9 cellular contexts compared by ENCODE assay signal in the genomic region with DNA sequence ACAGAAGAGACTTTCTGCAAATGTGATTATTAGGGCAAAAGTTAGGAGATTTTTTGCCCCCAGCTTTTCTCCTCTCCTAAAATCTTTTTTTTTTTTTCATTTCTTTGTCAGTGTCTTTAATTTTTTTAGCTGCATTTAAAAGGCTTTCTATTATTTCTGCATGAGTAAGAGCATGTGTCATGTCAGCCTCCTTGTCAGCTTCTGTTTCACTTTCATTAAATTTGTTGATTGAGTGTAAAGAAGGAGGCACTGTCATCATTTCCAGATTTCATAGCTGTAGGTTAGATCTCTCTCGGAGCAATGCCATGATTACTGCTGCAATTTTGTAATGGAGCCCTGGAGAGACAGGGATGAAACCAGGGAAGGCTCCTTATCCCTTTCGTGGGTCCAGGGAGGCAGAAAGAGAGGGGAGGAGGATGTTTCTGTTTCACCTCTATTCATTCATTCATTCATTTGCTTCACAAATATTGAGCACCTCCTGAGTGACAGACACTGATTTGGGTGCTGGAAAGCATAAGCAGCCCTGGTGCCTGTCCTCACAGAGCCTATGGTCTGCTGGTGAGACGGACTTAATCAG. TPM values are rescaled to one million over a fixed set of nuclear protein-coding genes. Genes with fewer than 3 reads are reported as not detected.
DNase-seq lines count a peak whose midpoint lies in the region; ATAC-seq, FAIRE-seq and TF ChIP-seq lines count a peak whose summit lies in the region.
"Had no signal": no experiment of that assay in that cellular context is flagged by ENCODE, and none has a peak within 500 bp of the region (broad histone marks: within the 10 kb centered on the region; RNA-seq: fewer than 3 reads in every experiment).

No MANE protein-coding gene starts in this region.

- H3K4me3 Mint-ChIP-seq in endodermal cell: no peak overlapping the region
- H3K4me3 Mint-ChIP-seq: nephron had no signal

- H3K27ac Mint-ChIP-seq in endodermal cell: no peak overlapping the region
- H3K27ac Mint-ChIP-seq: nephron had no signal

- peak overlapping the region; percentile 22; the same call in 1 of the 2 replicates for H3K9ac ChIP-seq in KMS-11
- H3K9ac ChIP-seq in endodermal cell (ENCODE audit: extremely low read depth, low read length, poor library complexity, severe bottlenecking): no peak overlapping the region
- H3K9ac ChIP-seq in kidney (ENCODE audit: low read length in 2 of 2): no peak overlapping the region

- H3K4me1 ChIP-seq in KMS-11 (ENCODE audit: low read depth, poor library complexity, severe bottlenecking) (peaks cover 11% of the 10 kb centered on the region), SJCRH30 (no peaks in the 10 kb centered on the region), endodermal cell (ENCODE audit: control insufficient read depth, insufficient read depth, low read length) (no peaks in the 10 kb centered on the region), kidney (ENCODE audit: control insufficient read depth in 1 of 2, insufficient read depth in 1 of 2, low read depth in 1 of 2, low read length in 2 of 2) (no peaks in the 10 kb centered on the region)

- no peaks in the 10 kb centered on the region for H3K4me1 Mint-ChIP-seq in endodermal cell
- H3K4me1 Mint-ChIP-seq: nephron had no signal

- no peaks in the 10 kb centered on the region for H3K79me2 ChIP-seq in KMS-11 (ENCODE audit: insufficient read depth, low read depth)

- no peaks in the 10 kb centered on the region for H3K9me3 ChIP-seq in SJCRH30 (replicated peaks)
- H3K9me3 ChIP-seq in endodermal cell (ENCODE audit: control insufficient read depth, low read length): no peaks in the 10 kb centered on the region
- no peaks in the 10 kb centered on the region for H3K9me3 ChIP-seq in kidney (ENCODE audit: control insufficient read depth in 1 of 2, low read length in 2 of 2)

- intact Hi-C loops in kidney (cut with DNase I): no loop called here

- H3K36me3 ChIP-seq in KMS-11 (ENCODE audit: insufficient read depth): no peaks in the 10 kb centered on the region
- no peaks in the 10 kb centered on the region for H3K36me3 ChIP-seq in SJCRH30
- H3K36me3 ChIP-seq in endodermal cell (ENCODE audit: control insufficient read depth, insufficient read depth, low read length): no peaks in the 10 kb centered on the region
- no peaks in the 10 kb centered on the region for H3K36me3 ChIP-seq in kidney (ENCODE audit: control insufficient read depth in 1 of 2, insufficient read depth in 2 of 2, low read length in 2 of 2)

- peak; percentile 22 for DNase-seq in kidney tubule cell (ENCODE audit: low spot score)
- DNase-seq in SJCRH30: no peak
- DNase-seq in endodermal cell: no peak
- DNase-seq in kidney: no peak
- no peak for DNase-seq in D721Med (ENCODE audit: insufficient read length, low spot score)

- no peak overlapping the region for H3K4me3 ChIP-seq in KMS-11 (IDR thresholded peaks at IDR 0.05; ENCODE audit: insufficient read depth, low read depth, low read length)
- no peak overlapping the region for H3K4me3 ChIP-seq in SJCRH30
- no peak overlapping the region for H3K4me3 ChIP-seq in endodermal cell (ENCODE audit: low read length)
- no peak overlapping the region for H3K4me3 ChIP-seq in kidney (ENCODE audit: low read length in 2 of 2)

- 95 to 100% methylated on average over 1 to 3 of the region's 3 CpGs for WGBS in endodermal cell (ENCODE audit: insufficient coverage in 1 of 2, insufficient read length in 1 of 2), 2 experiments

- peak overlapping the region; percentile 40 for H3K4me2 ChIP-seq in KMS-11

- H3K36me3 Mint-ChIP-seq in endodermal cell (ENCODE audit: low read depth): no peaks in the 10 kb centered on the region

- TF ChIP-seq CTCF in KMS-11 (conservative IDR thresholded peaks at IDR 0.05; ENCODE audit: low read depth, low read length) (no peak), endodermal cell (conservative IDR thresholded peaks at IDR 0.05) (no peak), kidney (IDR thresholded peaks at IDR 0.05; ENCODE audit: borderline replicate concordance, extremely low read depth, insufficient read depth) (no peak), D721Med (IDR thresholded peaks at IDR 0.05; ENCODE audit: insufficient read depth, missing control alignments) (no peak)

- no peaks in the 10 kb centered on the region for H3K27me3 Mint-ChIP-seq in endodermal cell (ENCODE audit: insufficient read depth)

- peak; percentile 97 for ATAC-seq in GM18867 (IDR thresholded peaks at IDR 0.05; ENCODE audit: unreplicated experiment)
- ATAC-seq in GM21786 (IDR thresholded peaks at IDR 0.05; ENCODE audit: unreplicated experiment): peak; percentile 83

- FAIRE-seq in kidney (lab: Jason Lieb, UNC): no peak
- FAIRE-seq in D721Med (lab: Jason Lieb, UNC): no peak

- H2AFZ ChIP-seq in KMS-11 (ENCODE audit: low read depth): peak overlapping the region; percentile 46

- H3K27me3 ChIP-seq in KMS-11 (ENCODE audit: insufficient read depth, low read depth) (no peaks in the 10 kb centered on the region), SJCRH30 (no peaks in the 10 kb centered on the region), endodermal cell (ENCODE audit: control insufficient read depth, insufficient read depth, low read length, poor library complexity, severe bottlenecking) (no peaks in the 10 kb centered on the region)

- no peaks in the 10 kb centered on the region for H4K20me1 ChIP-seq in KMS-11 (ENCODE audit: insufficient read depth)

- H3K9me3 Mint-ChIP-seq in endodermal cell: no peaks in the 10 kb centered on the region
- H3K9me3 Mint-ChIP-seq: nephron had no signal

- peak overlapping the region; percentile 34; the same call in 1 of the 2 replicates for H3K27ac ChIP-seq in KMS-11
- H3K27ac ChIP-seq in SJCRH30: no peak overlapping the region
- H3K27ac ChIP-seq in endodermal cell (ENCODE audit: low read depth, low read length): no peak overlapping the region
- no peak overlapping the region for H3K27ac ChIP-seq in kidney (ENCODE audit: low read depth in 2 of 2, low read length in 2 of 2)

RNA-seq across cellular contexts. Expression of a gene that starts 13.3 kb away (rescaled TPM):
- 13.4 and 14.7 TPM in 2 replicates for total RNA-seq in SJCRH30 (2014; rRNA removed; shearing (Covaris generic))
- 10 to 100 TPM; 12.0 to 14.3 TPM for total RNA-seq in endodermal cell
- polyA plus RNA-seq in endodermal cell (2013, experiment 1 of 2): 8.3 TPM
- polyA plus RNA-seq in endodermal cell (2013, experiment 2 of 2): 6.9 TPM
- 100 TPM for total RNA-seq in kidney
- polyA plus RNA-seq in kidney (ENCODE audit: insufficient read depth, low read depth, low replicate concordance): 13.6 TPM
